In the genomic region with DNA sequence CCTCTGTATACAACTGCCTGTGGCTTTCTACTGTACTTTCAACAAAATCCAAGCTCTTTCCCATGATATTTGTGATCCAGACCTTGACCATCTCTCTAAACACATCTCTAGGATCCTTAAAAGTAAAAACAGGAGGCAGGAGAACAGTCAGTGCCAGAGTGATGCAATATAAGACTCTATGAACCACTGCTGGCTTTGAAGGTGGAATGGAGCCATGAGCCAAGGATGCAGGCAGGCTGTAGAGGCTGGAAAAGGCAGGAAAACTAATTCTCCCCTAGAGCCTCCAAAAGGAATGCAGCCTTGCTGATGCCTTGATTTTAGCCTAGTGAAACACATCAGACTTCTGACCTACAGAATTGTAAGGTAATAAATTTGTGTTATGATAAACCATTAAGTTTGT, we compare ENCODE assay signal across 1 cellular context.
TF ChIP-seq lines count a peak whose summit lies in the region.

No MANE protein-coding gene starts in this region.

TF ChIP-seq in GM23338, 12 proteins besides CTCF, POLR2A, EP300 and RAD21 (continued from another document):
- no peak for TF ChIP-seq NANOG (IDR thresholded peaks at IDR 0.05; ENCODE audit: borderline replicate concordance)
- TF ChIP-seq, protein P1, sequence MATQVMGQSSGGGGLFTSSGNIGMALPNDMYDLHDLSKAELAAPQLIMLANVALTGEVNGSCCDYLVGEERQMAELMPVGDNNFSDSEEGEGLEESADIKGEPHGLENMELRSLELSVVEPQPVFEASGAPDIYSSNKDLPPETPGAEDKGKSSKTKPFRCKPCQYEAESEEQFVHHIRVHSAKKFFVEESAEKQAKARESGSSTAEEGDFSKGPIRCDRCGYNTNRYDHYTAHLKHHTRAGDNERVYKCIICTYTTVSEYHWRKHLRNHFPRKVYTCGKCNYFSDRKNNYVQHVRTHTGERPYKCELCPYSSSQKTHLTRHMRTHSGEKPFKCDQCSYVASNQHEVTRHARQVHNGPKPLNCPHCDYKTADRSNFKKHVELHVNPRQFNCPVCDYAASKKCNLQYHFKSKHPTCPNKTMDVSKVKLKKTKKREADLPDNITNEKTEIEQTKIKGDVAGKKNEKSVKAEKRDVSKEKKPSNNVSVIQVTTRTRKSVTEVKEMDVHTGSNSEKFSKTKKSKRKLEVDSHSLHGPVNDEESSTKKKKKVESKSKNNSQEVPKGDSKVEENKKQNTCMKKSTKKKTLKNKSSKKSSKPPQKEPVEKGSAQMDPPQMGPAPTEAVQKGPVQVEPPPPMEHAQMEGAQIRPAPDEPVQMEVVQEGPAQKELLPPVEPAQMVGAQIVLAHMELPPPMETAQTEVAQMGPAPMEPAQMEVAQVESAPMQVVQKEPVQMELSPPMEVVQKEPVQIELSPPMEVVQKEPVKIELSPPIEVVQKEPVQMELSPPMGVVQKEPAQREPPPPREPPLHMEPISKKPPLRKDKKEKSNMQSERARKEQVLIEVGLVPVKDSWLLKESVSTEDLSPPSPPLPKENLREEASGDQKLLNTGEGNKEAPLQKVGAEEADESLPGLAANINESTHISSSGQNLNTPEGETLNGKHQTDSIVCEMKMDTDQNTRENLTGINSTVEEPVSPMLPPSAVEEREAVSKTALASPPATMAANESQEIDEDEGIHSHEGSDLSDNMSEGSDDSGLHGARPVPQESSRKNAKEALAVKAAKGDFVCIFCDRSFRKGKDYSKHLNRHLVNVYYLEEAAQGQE (IDR thresholded peaks at IDR 0.05; ENCODE audit: unreplicated experiment) = no peak
- no peak for TF ChIP-seq EZH2 (IDR thresholded peaks at IDR 0.05; ENCODE audit: low read depth, unreplicated experiment)
- TF ChIP-seq POLR2AphosphoS5 (IDR thresholded peaks at IDR 0.05; ENCODE audit: low read depth) = no peak
- TF ChIP-seq, protein P2, sequence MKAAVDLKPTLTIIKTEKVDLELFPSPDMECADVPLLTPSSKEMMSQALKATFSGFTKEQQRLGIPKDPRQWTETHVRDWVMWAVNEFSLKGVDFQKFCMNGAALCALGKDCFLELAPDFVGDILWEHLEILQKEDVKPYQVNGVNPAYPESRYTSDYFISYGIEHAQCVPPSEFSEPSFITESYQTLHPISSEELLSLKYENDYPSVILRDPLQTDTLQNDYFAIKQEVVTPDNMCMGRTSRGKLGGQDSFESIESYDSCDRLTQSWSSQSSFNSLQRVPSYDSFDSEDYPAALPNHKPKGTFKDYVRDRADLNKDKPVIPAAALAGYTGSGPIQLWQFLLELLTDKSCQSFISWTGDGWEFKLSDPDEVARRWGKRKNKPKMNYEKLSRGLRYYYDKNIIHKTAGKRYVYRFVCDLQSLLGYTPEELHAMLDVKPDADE (IDR thresholded peaks at IDR 0.05) = no peak
- no peak for TF ChIP-seq JUNB (IDR thresholded peaks at IDR 0.05; ENCODE audit: unreplicated experiment)
TF ChIP-seq in GM23338: peak in this region for 0.
